Comparison of ENCODE assay signal across 8 cellular contexts in the genomic region with DNA sequence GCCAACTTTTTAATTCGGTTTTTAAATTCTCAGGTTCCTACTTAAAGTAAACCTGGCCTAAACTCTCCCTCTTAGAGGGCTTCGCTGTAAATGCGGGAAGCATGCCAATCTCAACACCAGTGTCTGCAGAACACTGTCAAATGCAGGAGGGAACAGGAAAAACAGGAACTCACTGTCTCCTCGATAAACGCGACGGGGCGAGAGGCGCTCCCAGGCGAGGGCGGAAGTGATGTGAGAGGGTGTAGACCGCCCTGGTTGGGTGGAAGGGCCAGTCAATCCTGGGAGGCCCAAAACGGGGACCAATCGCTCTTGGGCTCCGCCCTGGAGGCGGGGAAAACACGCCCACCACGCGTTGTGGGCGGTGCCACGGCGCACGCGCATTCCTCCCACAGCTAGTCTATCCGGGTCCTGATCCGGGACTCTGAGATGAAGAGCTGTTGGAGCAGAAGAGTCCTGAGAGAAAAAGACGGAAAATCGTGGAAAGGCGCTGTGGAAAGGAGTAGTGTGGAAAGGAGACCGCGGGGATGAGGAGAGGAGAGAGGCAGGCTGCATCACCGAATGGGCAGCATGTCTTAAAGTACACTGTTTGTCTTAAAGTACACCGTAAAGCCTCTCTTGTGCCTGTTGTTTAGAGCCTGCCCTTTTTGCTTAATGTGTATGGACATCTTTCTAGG. TPM values are rescaled to one million over a fixed set of nuclear protein-coding genes. Genes with fewer than 3 reads are reported as not detected.
DNase-seq lines count a peak whose midpoint lies in the region; ATAC-seq, FAIRE-seq and TF ChIP-seq lines count a peak whose summit lies in the region.

No MANE protein-coding gene starts in this region.

- ATAC-seq in HG02798 (IDR thresholded peaks at IDR 0.05; ENCODE audit: poor library complexity, unreplicated experiment) (peak; percentile 100), pancreas (peak; percentile 99 to 100 (median 99))

- H3K4me1 ChIP-seq in adipocyte (ENCODE audit: control insufficient read depth, insufficient read depth, low read length) (peaks cover 18% of the 10 kb centered on the region), cardiac muscle cell (ENCODE audit: low read depth) (peaks cover 11% of the 10 kb centered on the region), pancreas (peaks cover 4 to 8% (median 7%) of the 10 kb centered on the region in 3 donors), tibial artery (peaks cover 0 to 13% (median 8%) of the 10 kb centered on the region in 4 donors)

- DNase-seq in GM12891 (ENCODE audit: insufficient read length, low spot score) = peak; percentile 94
- peak; percentile 85 for DNase-seq in NCI-H1417 treated with DMSO at 0.1 percent for 48 hours (lab: John Stamatoyannopoulos, UW)
- DNase-seq in SW 1271 (lab: John Stamatoyannopoulos, UW) = peak; percentile 72 to 94
- peak; percentile 99 for DNase-seq in adipocyte (ENCODE audit: low read depth)
- DNase-seq in cardiac muscle cell (ENCODE audit: low read depth in 1 of 2, low spot score in 1 of 2) = peak; percentile 98
- DNase-seq in pancreas = peak; percentile 98 to 100 (median 98)
- peak; percentile 95 to 99 for DNase-seq in tibial artery

- TF ChIP-seq CTCF in cardiac muscle cell (IDR thresholded peaks at IDR 0.05; ENCODE audit: low read depth, low read length) (no peak), pancreas (IDR thresholded peaks at IDR 0.05) (no peak), tibial artery (IDR thresholded peaks at IDR 0.05) (no peak)

- WGBS in pancreas, 2 donors = 0 to 8% methylated on average over 33 of the region's 33 CpGs

- H3K9me3 ChIP-seq in adipocyte (ENCODE audit: control insufficient read depth, low read length) (no peaks in the 10 kb centered on the region), cardiac muscle cell (ENCODE audit: low read depth) (no peaks in the 10 kb centered on the region), pancreas (no peaks in the 10 kb centered on the region), tibial artery (no peaks in the 10 kb centered on the region)

- H3K36me3 ChIP-seq in adipocyte (ENCODE audit: control insufficient read depth, insufficient read depth, low read length, severe bottlenecking) (no peaks in the 10 kb centered on the region), cardiac muscle cell (no peaks in the 10 kb centered on the region), pancreas (no peaks in the 10 kb centered on the region), tibial artery (no peaks in the 10 kb centered on the region)

- intact Hi-C loops in pancreas (cut with DNase I) (no loop called here), tibial artery (cut with DNase I; ENCODE audit: low total_unique reads) (no loop called here)

- peak; percentile 91 for TF ChIP-seq POLR2A in GM12891 (IDR thresholded peaks at IDR 0.05; ENCODE audit: low read depth, low read length)

- peak overlapping the region; percentile 95 for H3K4me3 ChIP-seq in adipocyte (ENCODE audit: low read length)
- H3K4me3 ChIP-seq in cardiac muscle cell = peak overlapping the region; percentile 61
- H3K4me3 ChIP-seq in pancreas = peak overlapping the region; percentile 26 to 62 (median 39)
- H3K4me3 ChIP-seq in tibial artery = peak overlapping the region; percentile 55 to 60

- peak; percentile 100 for FAIRE-seq in GM12891 (lab: Jason Lieb, UNC)
- peak; percentile 98 for FAIRE-seq in pancreas (lab: Jason Lieb, UNC)

- H3K27ac ChIP-seq in cardiac muscle cell = peak overlapping the region; percentile 84
- peak overlapping the region; percentile 49 to 77 (median 66) for H3K27ac ChIP-seq in pancreas
- H3K27ac ChIP-seq in tibial artery = peak overlapping the region; percentile 77 to 84

- H3K27me3 ChIP-seq in adipocyte (replicated peaks; ENCODE audit: control insufficient read depth, insufficient read depth, low read length) (no peaks in the 10 kb centered on the region), cardiac muscle cell (no peaks in the 10 kb centered on the region), pancreas (no peaks in the 10 kb centered on the region), tibial artery (no peaks in the 10 kb centered on the region)

- peak overlapping the region; percentile 94 for H3K9ac ChIP-seq in adipocyte (ENCODE audit: low read length)

TF ChIP-seq in GM12891, 5 proteins besides CTCF, POLR2A, EP300 and RAD21:
- peak; percentile 72 for TF ChIP-seq SPI1 (IDR thresholded peaks at IDR 0.05; ENCODE audit: low read depth, low read length)
- 0 out of 2 replicates have a peak, but pooled peaks have one; percentile 52 for TF ChIP-seq POU2F2 (IDR thresholded peaks at IDR 0.05; ENCODE audit: low read depth, low read length)
- no peak for TF ChIP-seq PAX5 (IDR thresholded peaks at IDR 0.05; ENCODE audit: insufficient read depth, low read length, severe bottlenecking)
- peak; percentile 92 for TF ChIP-seq POLR2AphosphoS5 (IDR thresholded peaks at IDR 0.05; ENCODE audit: low read depth, low read length)
- peak; percentile 86 for TF ChIP-seq TAF1 (IDR thresholded peaks at IDR 0.05; ENCODE audit: low read depth, low read length)

RNA-seq across cellular contexts. Expression of a gene that starts 27.1 kb away (rescaled TPM):
- 0.01 TPM for polyA plus RNA-seq in GM12891 (2012; ENCODE audit: low read depth, missing spikeins)
- total RNA-seq in cardiac muscle cell (not detected in 2 replicates), pancreas (under 1 TPM in 2 of 6 donors, not detected in 4; 0.09 to 0.22 TPM)
- polyA plus RNA-seq in cardiac muscle cell (0.10 and 0.31 TPM in 2 replicates), pancreas (not detected)

Comparison
In these comparisons a context has a peak if more than half of its experiments do, and no peak if none do; other contexts are left out.
1. Peak in every context shown above with its lines: DNase-seq, ATAC-seq, H3K4me3 ChIP-seq and H3K27ac ChIP-seq.
2. H3K4me3 ChIP-seq: peak in every context shown above with its lines; median percentile 95 in adipocyte; 61 in cardiac muscle cell; 58 in tibial artery; 39 in pancreas.